In genomic region chr16:29899516-29900101, GRCh38 we compare ENCODE assay signal across 8 cellular contexts. TPM values are rescaled to one million over a fixed set of nuclear protein-coding genes. Genes with fewer than 3 reads are reported as not detected.
DNase-seq lines count a peak whose midpoint lies in the region; ATAC-seq lines count a peak whose summit lies in the region.

TSS of gene SEZ6L2 (minus strand) at chr16:29899550. CDS start at chr16:29899019, 531 bp downstream.

- no peak for ATAC-seq in HG03095 (IDR thresholded peaks at IDR 0.05; ENCODE audit: unreplicated experiment)

- DNase-seq in EH (ENCODE audit: low read depth), result peak; percentile 96
- DNase-seq in LHCN-M2 (ENCODE audit: low read depth), result peak; percentile 79
- DNase-seq in RPMI7951 (ENCODE audit: low read depth), result peak; percentile 86
- DNase-seq in brain pericyte (ENCODE audit: low read depth, low spot score), result peak; percentile 24
- peak; percentile 92 for DNase-seq in iPS-NIHi7 (ENCODE audit: extremely low spot score)
- peak; percentile 75 for DNase-seq in skeletal muscle cell (ENCODE audit: low read depth)
- DNase-seq in effector CD4-positive, alpha-beta T cell, result no peak

- H3K4me3 ChIP-seq in skeletal muscle cell (ENCODE audit: low read depth, low read length), result peak within 1 kb of the TSS; percentile 63

RNA-seq across cellular contexts. Expression of gene SEZ6L2, which starts in this region (rescaled TPM):
- 10.9 and 15.2 TPM in 2 replicates for total RNA-seq in LHCN-M2 (2014; rRNA removed)
- 3.7 TPM for polyA plus RNA-seq in LHCN-M2 (2012)
- total RNA-seq in RPMI7951 (2014; rRNA removed; shearing (Covaris generic)), result 4.9 and 6.2 TPM in 2 replicates
